ENCODE assay signal across 28 cellular contexts in the genomic region with DNA sequence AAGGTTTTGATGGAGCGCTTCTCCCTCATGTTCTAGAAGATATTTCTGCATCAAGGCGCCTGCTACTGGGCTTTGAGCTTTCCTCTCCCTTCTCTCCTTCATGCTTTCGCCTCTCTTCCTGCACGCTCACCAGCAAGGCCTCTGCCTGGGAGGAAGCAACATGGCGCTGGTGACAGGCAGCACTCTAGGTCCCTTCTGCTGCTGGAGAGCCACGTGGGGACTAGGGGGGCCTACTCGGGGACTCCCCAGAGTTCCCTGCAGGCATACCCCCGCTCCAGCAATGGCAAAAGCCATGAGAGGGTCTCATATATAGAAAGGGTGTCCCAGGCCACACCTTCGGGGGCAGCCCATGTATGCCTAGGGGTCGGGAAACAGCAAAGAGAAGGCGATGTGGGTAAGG.
"Had no signal": no experiment of that assay in that cellular context is flagged by ENCODE, and none has a peak within 500 bp of the region (broad histone marks: within the 10 kb centered on the region; RNA-seq: fewer than 3 reads in every experiment).

No MANE protein-coding gene starts in this region.

- H3K4me3 ChIP-seq: dorsolateral prefrontal cortex, esophagus squamous epithelium, heart right ventricle, lung, mucosa of descending colon, psoas muscle, sigmoid colon, testis, tibial artery had no signal

- H3K27me3 ChIP-seq: testis had no signal

- H3K4me3 Mint-ChIP-seq: memory B cell; naive B cell; natural killer cell treated with Interleukin-12 subunit alpha and Interleukin-12 subunit beta and Interleukin-15 and Interleukin-18, amount 100 ng/mL, for 72 hours; neural crest cell; stimulated activated memory B cell treated with anti-CD40 and anti-IgM and Interleukin-4, amounts not matched to agents 10 μg/mL and 1 μg/mL and 100 μg/mL, for 72 hours; type B pancreatic cell had no signal

- H3K36me3 ChIP-seq: esophagus squamous epithelium, heart right ventricle, sigmoid colon, tibial artery had no signal

- H3K27ac ChIP-seq: esophagus squamous epithelium, heart right ventricle, psoas muscle, sigmoid colon, testis, tibial artery had no signal

- H3K9me3 Mint-ChIP-seq: immature natural killer cell; memory B cell; naive B cell; natural killer cell treated with Interleukin-12 subunit alpha and Interleukin-12 subunit beta and Interleukin-15 and Interleukin-18, amount 100 ng/mL, for 72 hours; neural crest cell; stimulated activated memory B cell treated with anti-CD40 and anti-IgM and Interleukin-4, amounts not matched to agents 10 μg/mL and 1 μg/mL and 100 μg/mL, for 72 hours; type B pancreatic cell had no signal

- ATAC-seq: heart right ventricle; mucosa of descending colon; natural killer cell treated with Interleukin-12 subunit alpha and Interleukin-12 subunit beta and Interleukin-15 and Interleukin-18, amount 100 ng/mL, for 72 hours; psoas muscle; right cardiac atrium; stimulated activated memory B cell treated with anti-CD40 and anti-IgM and Interleukin-4, amounts not matched to agents 10 μg/mL and 1 μg/mL and 100 μg/mL, for 72 hours; stimulated activated naive CD8-positive, alpha-beta T cell treated with anti-CD3 and anti-CD28 coated beads, Interleukin-15, Interleukin-2, amounts not matched to agents 100 U/mL and 50 U/mL, for 24 hours had no signal

- FAIRE-seq: colon, endothelial cell of umbilical vein had no signal

- H3K27ac Mint-ChIP-seq: immature natural killer cell, memory B cell, type B pancreatic cell had no signal

- H3K36me3 Mint-ChIP-seq: memory B cell; natural killer cell treated with Interleukin-12 subunit alpha and Interleukin-12 subunit beta and Interleukin-15 and Interleukin-18, amount 100 ng/mL, for 72 hours; stimulated activated memory B cell treated with anti-CD40 and anti-IgM and Interleukin-4, amounts not matched to agents 10 μg/mL and 1 μg/mL and 100 μg/mL, for 72 hours; type B pancreatic cell had no signal

- H3K9me3 ChIP-seq: esophagus squamous epithelium, heart right ventricle, mucosa of descending colon, psoas muscle, sigmoid colon, testis, tibial artery had no signal

- DNase-seq: effector CD8-positive, alpha-beta T cell; esophagus squamous epithelium; foreskin melanocyte; glutamatergic neuron; heart right ventricle; hippocampal formation; immature natural killer cell; islet precursor cell; mucosa of descending colon; naive B cell; nucleus accumbens; psoas muscle; right cardiac atrium; sigmoid colon; stimulated activated CD4-positive, alpha-beta T cell treated with anti-CD3 and anti-CD28 coated beads, Interleukin-4, amount 100 ng/mL, for 4 hours; stimulated activated naive CD8-positive, alpha-beta T cell treated with anti-CD3 and anti-CD28 coated beads, Interleukin-15, Interleukin-2, amounts not matched to agents 100 U/mL and 50 U/mL, for 24 hours; substantia nigra; testis had no signal
